Comparison of ENCODE assay signal across 18 cellular contexts in the genomic region with DNA sequence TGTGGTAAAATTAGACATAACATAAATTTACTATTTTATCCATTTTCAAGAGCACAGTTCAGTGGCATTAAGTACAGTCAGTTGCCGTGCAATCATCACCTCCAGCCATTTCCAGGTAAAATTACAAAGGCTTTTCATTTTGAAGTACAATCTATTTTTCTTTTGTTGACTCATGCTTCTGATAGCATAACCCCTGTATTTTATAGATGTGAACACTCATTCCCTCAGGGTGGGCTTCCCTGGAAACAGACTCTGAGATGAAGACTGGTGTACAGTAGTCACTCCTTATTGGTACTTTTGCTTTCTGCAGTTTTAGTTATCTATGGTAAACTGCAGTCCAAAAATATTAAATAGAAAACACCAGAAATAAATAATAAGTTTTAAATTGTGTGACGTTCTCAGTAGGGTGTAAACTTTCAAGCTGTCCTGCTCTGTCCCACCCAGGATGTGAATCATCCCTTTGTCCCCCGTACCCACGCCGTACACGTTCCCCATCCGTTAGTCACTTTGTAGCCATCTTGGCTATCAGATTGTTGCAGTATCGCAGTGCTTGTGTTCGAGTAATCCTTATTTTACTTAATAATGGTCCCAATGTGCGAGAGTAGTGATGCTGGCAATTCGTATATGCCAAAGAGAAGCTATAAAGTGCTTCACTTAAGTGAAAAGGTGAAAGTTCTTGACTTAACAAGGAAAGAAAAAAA. TPM values are rescaled to one million over a fixed set of nuclear protein-coding genes. Genes with fewer than 3 reads are reported as not detected.
A peak's percentile ranks its signal among the peaks of the same experiment; 100 is the strongest.
DNase-seq lines count a peak whose midpoint lies in the region; ATAC-seq, FAIRE-seq and TF ChIP-seq lines count a peak whose summit lies in the region.
"Had no signal": no experiment of that assay in that cellular context is flagged by ENCODE, and none has a peak within 500 bp of the region (broad histone marks: within the 10 kb centered on the region; RNA-seq: fewer than 3 reads in every experiment).

No MANE protein-coding gene starts in this region.

- no peak overlapping the region for H3K4me2 ChIP-seq in GM23338
- H3K4me2 ChIP-seq: KMS-11 had no signal

- H4K20me1 ChIP-seq in GM23338 (replicated peaks; ENCODE audit: insufficient read depth), result no peaks in the 10 kb centered on the region

- H3K79me2 ChIP-seq in ACC112 (ENCODE audit: control insufficient read depth, insufficient read depth, low read length, unreplicated experiment) (no peaks in the 10 kb centered on the region), GM23338 (replicated peaks; ENCODE audit: insufficient read depth) (no peaks in the 10 kb centered on the region)

- H3K27me3 ChIP-seq in ACC112 (ENCODE audit: insufficient read depth, low read length), result no peaks in the 10 kb centered on the region
- H3K27me3 ChIP-seq in foreskin keratinocyte, result no peaks in the 10 kb centered on the region
- H3K27me3 ChIP-seq in GM23338 (ENCODE audit: insufficient read depth), result no peaks in the 10 kb centered on the region
- H3K27me3 ChIP-seq: ascending aorta had no signal

- no peaks in the 10 kb centered on the region for H3F3A ChIP-seq in GM23338 (replicated peaks; ENCODE audit: low read depth)

- no peak for TF ChIP-seq CTCF in WI38 (IDR thresholded peaks at IDR 0.05; ENCODE audit: low read depth, low read length)
- TF ChIP-seq CTCF in foreskin keratinocyte (conservative IDR thresholded peaks at IDR 0.05), result no peak
- TF ChIP-seq CTCF in GM23338 (conservative IDR thresholded peaks at IDR 0.05; ENCODE audit: low read depth in 2 of 2), result no peak
- no peak for TF ChIP-seq CTCF in mucosa of descending colon (IDR thresholded peaks at IDR 0.05)

- H3K36me3 ChIP-seq in ACC112 (ENCODE audit: insufficient read depth, low read length), result no peaks in the 10 kb centered on the region
- H3K36me3 ChIP-seq in GM23338 (ENCODE audit: insufficient read depth), result no peaks in the 10 kb centered on the region
- no peaks in the 10 kb centered on the region for H3K36me3 ChIP-seq in mucosa of descending colon (ENCODE audit: low read depth)
- H3K36me3 ChIP-seq: ascending aorta had no signal

- H3K9me3 ChIP-seq in mucosa of descending colon, result no peaks in the 10 kb centered on the region
- H3K9me3 ChIP-seq: ascending aorta had no signal

- no peak overlapping the region for H3K27ac Mint-ChIP-seq in GM23338
- H3K27ac Mint-ChIP-seq: naive B cell, type B pancreatic cell had no signal

- no peak overlapping the region for H3K4me3 Mint-ChIP-seq in GM23338
- H3K4me3 Mint-ChIP-seq: naive B cell, type B pancreatic cell had no signal

- no peak overlapping the region for H2AFZ ChIP-seq in ACC112 (ENCODE audit: low read length, unreplicated experiment)
- no peak overlapping the region for H2AFZ ChIP-seq in GM23338

- peak overlapping the region; percentile 33; the same call in 1 of the 2 replicates for H3K4me3 ChIP-seq in ACC112 (ENCODE audit: low read depth, low read length)
- H3K4me3 ChIP-seq in WI38 (ENCODE audit: low read depth, low read length), result 0 out of 2 replicates have a peak overlapping the region, but pooled peaks have one; percentile 20
- no peak overlapping the region for H3K4me3 ChIP-seq in GM23338
- H3K4me3 ChIP-seq in mucosa of descending colon, result no peak overlapping the region
- H3K4me3 ChIP-seq: ascending aorta had no signal

- peaks cover 12% of the 10 kb centered on the region for H3K4me1 ChIP-seq in ACC112 (ENCODE audit: control insufficient read depth, insufficient read depth, low read length, unreplicated experiment)
- peaks cover 11% of the 10 kb centered on the region for H3K4me1 ChIP-seq in foreskin keratinocyte
- no peaks in the 10 kb centered on the region for H3K4me1 ChIP-seq in GM23338 (ENCODE audit: insufficient read depth)
- H3K4me1 ChIP-seq in mucosa of descending colon (ENCODE audit: low read depth), result no peaks in the 10 kb centered on the region
- H3K4me1 ChIP-seq: ascending aorta had no signal

- peak; percentile 79 for ATAC-seq in foreskin keratinocyte
- ATAC-seq in GM23338, result no peak
- ATAC-seq in GM21447 (IDR thresholded peaks at IDR 0.05; ENCODE audit: unreplicated experiment), result no peak
- no peak for ATAC-seq in mucosa of descending colon
- no peak for ATAC-seq in HG02642 (IDR thresholded peaks at IDR 0.05; ENCODE audit: poor library complexity, unreplicated experiment)

- FAIRE-seq in HTR-8/SVneo (lab: Jason Lieb, UNC), result peak; percentile 96

- intact Hi-C loops in mucosa of descending colon (cut with DNase I, micrococcal nuclease), result no loop called here

- H3K9me2 ChIP-seq in GM23338 (ENCODE audit: insufficient read depth), result no peaks in the 10 kb centered on the region

- peak; percentile 48 for DNase-seq in HTR-8/SVneo (ENCODE audit: insufficient read length, low spot score)
- peak; percentile 55 to 87 for DNase-seq in foreskin keratinocyte
- no peak for DNase-seq in GM23338 (ENCODE audit: low spot score)
- DNase-seq in mucosa of descending colon, result no peak
- DNase-seq: activated T-cell treated with anti-CD3 and anti-CD28 coated beads, Interleukin-2, amount 50 U/mL, for 48 hours; DMS53; naive B cell; NCI-H2029; retina; stimulated activated CD4-positive, alpha-beta T cell treated with anti-CD3 and anti-CD28 coated beads, Interleukin-4, amount 100 ng/mL, for 1 hour; T-helper 1 cell had no signal

- no peaks in the 10 kb centered on the region for H3K27me3 Mint-ChIP-seq in GM23338 (ENCODE audit: insufficient read depth, low read depth, poor library complexity)
- H3K27me3 Mint-ChIP-seq: naive B cell, type B pancreatic cell had no signal

- peak overlapping the region; percentile 90 for H3K27ac ChIP-seq in ACC112 (ENCODE audit: low read depth, low read length)
- H3K27ac ChIP-seq in foreskin keratinocyte, result peak overlapping the region; percentile 70
- H3K27ac ChIP-seq in GM23338 (ENCODE audit: low read depth), result no peak overlapping the region
- H3K27ac ChIP-seq: ascending aorta, KMS-11 had no signal

- peaks cover 19% of the 10 kb centered on the region for H3K9me3 Mint-ChIP-seq in GM23338

- no peaks in the 10 kb centered on the region for H3K4me1 Mint-ChIP-seq in GM23338

- peaks cover 9% of the 10 kb centered on the region for H3K36me3 Mint-ChIP-seq in GM23338 (ENCODE audit: low read depth)
- H3K36me3 Mint-ChIP-seq: naive B cell had no signal

TF ChIP-seq in GM23338, 12 proteins besides CTCF, POLR2A, EP300 and RAD21 (continues in another document):
- TF ChIP-seq EZH2phosphoT487 (IDR thresholded peaks at IDR 0.05; ENCODE audit: unreplicated experiment) (no peak), POLR2AphosphoS5 (IDR thresholded peaks at IDR 0.05; ENCODE audit: low read depth) (no peak), CREB1 (CRISPR knock-in tag; IDR thresholded peaks at IDR 0.05; ENCODE audit: low read depth) (no peak), ZNF114 (CRISPR knock-in tag; IDR thresholded peaks at IDR 0.05) (no peak), JUNB (IDR thresholded peaks at IDR 0.05; ENCODE audit: unreplicated experiment) (no peak), STAT1 (IDR thresholded peaks at IDR 0.05; ENCODE audit: unreplicated experiment) (no peak)
- TF ChIP-seq, protein P1, sequence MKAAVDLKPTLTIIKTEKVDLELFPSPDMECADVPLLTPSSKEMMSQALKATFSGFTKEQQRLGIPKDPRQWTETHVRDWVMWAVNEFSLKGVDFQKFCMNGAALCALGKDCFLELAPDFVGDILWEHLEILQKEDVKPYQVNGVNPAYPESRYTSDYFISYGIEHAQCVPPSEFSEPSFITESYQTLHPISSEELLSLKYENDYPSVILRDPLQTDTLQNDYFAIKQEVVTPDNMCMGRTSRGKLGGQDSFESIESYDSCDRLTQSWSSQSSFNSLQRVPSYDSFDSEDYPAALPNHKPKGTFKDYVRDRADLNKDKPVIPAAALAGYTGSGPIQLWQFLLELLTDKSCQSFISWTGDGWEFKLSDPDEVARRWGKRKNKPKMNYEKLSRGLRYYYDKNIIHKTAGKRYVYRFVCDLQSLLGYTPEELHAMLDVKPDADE (IDR thresholded peaks at IDR 0.05), result no peak
- TF ChIP-seq, protein P2, sequence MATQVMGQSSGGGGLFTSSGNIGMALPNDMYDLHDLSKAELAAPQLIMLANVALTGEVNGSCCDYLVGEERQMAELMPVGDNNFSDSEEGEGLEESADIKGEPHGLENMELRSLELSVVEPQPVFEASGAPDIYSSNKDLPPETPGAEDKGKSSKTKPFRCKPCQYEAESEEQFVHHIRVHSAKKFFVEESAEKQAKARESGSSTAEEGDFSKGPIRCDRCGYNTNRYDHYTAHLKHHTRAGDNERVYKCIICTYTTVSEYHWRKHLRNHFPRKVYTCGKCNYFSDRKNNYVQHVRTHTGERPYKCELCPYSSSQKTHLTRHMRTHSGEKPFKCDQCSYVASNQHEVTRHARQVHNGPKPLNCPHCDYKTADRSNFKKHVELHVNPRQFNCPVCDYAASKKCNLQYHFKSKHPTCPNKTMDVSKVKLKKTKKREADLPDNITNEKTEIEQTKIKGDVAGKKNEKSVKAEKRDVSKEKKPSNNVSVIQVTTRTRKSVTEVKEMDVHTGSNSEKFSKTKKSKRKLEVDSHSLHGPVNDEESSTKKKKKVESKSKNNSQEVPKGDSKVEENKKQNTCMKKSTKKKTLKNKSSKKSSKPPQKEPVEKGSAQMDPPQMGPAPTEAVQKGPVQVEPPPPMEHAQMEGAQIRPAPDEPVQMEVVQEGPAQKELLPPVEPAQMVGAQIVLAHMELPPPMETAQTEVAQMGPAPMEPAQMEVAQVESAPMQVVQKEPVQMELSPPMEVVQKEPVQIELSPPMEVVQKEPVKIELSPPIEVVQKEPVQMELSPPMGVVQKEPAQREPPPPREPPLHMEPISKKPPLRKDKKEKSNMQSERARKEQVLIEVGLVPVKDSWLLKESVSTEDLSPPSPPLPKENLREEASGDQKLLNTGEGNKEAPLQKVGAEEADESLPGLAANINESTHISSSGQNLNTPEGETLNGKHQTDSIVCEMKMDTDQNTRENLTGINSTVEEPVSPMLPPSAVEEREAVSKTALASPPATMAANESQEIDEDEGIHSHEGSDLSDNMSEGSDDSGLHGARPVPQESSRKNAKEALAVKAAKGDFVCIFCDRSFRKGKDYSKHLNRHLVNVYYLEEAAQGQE (IDR thresholded peaks at IDR 0.05; ENCODE audit: unreplicated experiment), result no peak

RNA-seq across cellular contexts. Expression of a gene that starts 41.1 kb away (rescaled TPM):
- total RNA-seq in foreskin keratinocyte (23.0 and 26.6 TPM in 2 replicates), mucosa of descending colon (10 to 100 TPM; 23.4 to 55.0 (median 28.9) TPM)
- polyA plus RNA-seq in foreskin keratinocyte (5.0 and 5.2 TPM in 2 replicates), GM23338 (2016; fragmentation: Nextera tagmentation; extraction: Ambion mirVana) (8.3 and 10.4 TPM in 2 replicates)
- 35.9 and 40.2 TPM in 2 replicates for total RNA-seq in GM23338 (2014; rRNA removed; shearing (Covaris generic))

Comparison
In these comparisons a context has a peak if more than half of its experiments do, and no peak if none do; other contexts are left out.
1. H3K4me3 ChIP-seq: peak in ACC112 (single experiment) and WI38 (single experiment); none in GM23338 (single experiment) and mucosa of descending colon (single experiment).
2. DNase-seq: peak in HTR-8/SVneo (single experiment) and foreskin keratinocyte (2 of 2); none in GM23338 (single experiment) and mucosa of descending colon (0 of 3).